ENCODE assay signal across 9 cellular contexts in the genomic region with DNA sequence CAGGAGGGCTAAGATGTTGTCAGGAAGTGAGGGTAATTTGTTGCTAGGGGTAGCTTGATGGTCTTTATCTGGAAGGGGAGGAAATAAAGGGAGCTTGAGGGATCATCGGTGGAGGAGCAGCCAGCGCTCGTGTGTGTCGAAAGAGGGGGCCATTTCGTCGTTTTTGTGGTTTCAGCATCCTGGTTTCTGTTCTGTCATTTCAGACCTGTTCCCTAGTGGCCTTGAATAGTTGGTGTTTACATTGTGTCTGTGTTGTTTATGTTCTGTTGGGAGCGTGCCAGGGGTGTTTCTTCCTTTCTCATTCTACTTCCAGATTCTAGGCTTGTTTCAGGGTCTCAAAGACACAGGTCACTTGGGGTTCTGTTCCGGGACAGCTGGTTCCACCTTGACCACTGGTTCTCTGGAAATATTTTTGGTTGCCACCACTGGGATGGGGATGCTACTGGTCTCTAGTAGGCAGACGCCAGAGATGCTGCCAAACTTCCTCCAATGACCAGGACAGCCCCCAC.
DNase-seq lines count a peak whose midpoint lies in the region; ATAC-seq and TF ChIP-seq lines count a peak whose summit lies in the region.
"Had no signal": no experiment of that assay in that cellular context is flagged by ENCODE, and none has a peak within 500 bp of the region (broad histone marks: within the 10 kb centered on the region; RNA-seq: fewer than 3 reads in every experiment).

No MANE protein-coding gene starts in this region.

- H3K9me3 ChIP-seq in hepatocyte (ENCODE audit: low read depth) (no peaks in the 10 kb centered on the region), T-helper 17 cell (ENCODE audit: control insufficient read depth, low read length, poor library complexity, severe bottlenecking) (no peaks in the 10 kb centered on the region)
- H3K9me3 ChIP-seq in effector memory CD4-positive, alpha-beta T cell (ENCODE audit: control insufficient read depth, low read length): no peaks in the 10 kb centered on the region

- H3K4me3 ChIP-seq in hepatocyte: no peak overlapping the region
- no peak overlapping the region for H3K4me3 ChIP-seq in effector memory CD4-positive, alpha-beta T cell (ENCODE audit: insufficient read depth, low read depth, low read length, poor library complexity, severe bottlenecking)

- H2AFZ ChIP-seq in hepatocyte: no peak overlapping the region

- H3K36me3 Mint-ChIP-seq in T-helper 17 cell (ENCODE audit: low read depth): no peaks in the 10 kb centered on the region
- no peaks in the 10 kb centered on the region for H3K36me3 Mint-ChIP-seq in activated T-helper 1 cell treated with anti-CD3 and anti-CD28 coated beads, Interleukin-12 subunit alpha, Interleukin-12 subunit beta, Interleukin-2, Interleukin-4 antibody, amounts not matched to agents 30 ng/mL and 10 ng/mL and 1 ng/mL, durations not matched to agents 14 hours and 24 hours and 36 hours (ENCODE audit: low read depth)

- H3K79me2 ChIP-seq in hepatocyte: peaks cover 5% of the 10 kb centered on the region

- WGBS in hepatocyte (ENCODE audit: low lambda C conversion rate, missing lambda C conversion rate): 46% methylated on average over 9 of the region's 9 CpGs

- peak overlapping the region; percentile 37 for H3K4me2 ChIP-seq in hepatocyte

- peaks cover 13% of the 10 kb centered on the region for H3K9me3 Mint-ChIP-seq in activated T-helper 1 cell treated with anti-CD3 and anti-CD28 coated beads, Interleukin-12 subunit alpha, Interleukin-12 subunit beta, Interleukin-2, Interleukin-4 antibody, amounts not matched to agents 30 ng/mL and 10 ng/mL and 1 ng/mL, durations not matched to agents 14 hours and 24 hours and 36 hours

- ATAC-seq in HG03139 (IDR thresholded peaks at IDR 0.05; ENCODE audit: unreplicated experiment) (peak; percentile 58), T-helper 17 cell (no peak)
- ATAC-seq: Panc1 had no signal

- H3K27me3 Mint-ChIP-seq in T-helper 17 cell: peaks cover 4% of the 10 kb centered on the region
- H3K27me3 Mint-ChIP-seq in activated T-helper 1 cell treated with anti-CD3 and anti-CD28 coated beads, Interleukin-12 subunit alpha, Interleukin-12 subunit beta, Interleukin-2, Interleukin-4 antibody, amounts not matched to agents 30 ng/mL and 10 ng/mL and 1 ng/mL, durations not matched to agents 14 hours and 24 hours and 36 hours (ENCODE audit: insufficient read depth): peaks cover 7% of the 10 kb centered on the region

- no peaks in the 10 kb centered on the region for H3K4me1 ChIP-seq in hepatocyte (ENCODE audit: insufficient read depth)
- no peaks in the 10 kb centered on the region for H3K4me1 ChIP-seq in effector memory CD4-positive, alpha-beta T cell (ENCODE audit: control insufficient read depth, insufficient read depth, low read length, poor library complexity, severe bottlenecking)

- intact Hi-C loops in activated T-helper 1 cell treated with anti-CD3 and anti-CD28 coated beads, Interleukin-12 subunit alpha, Interleukin-12 subunit beta, Interleukin-2, Interleukin-4 antibody, amounts not matched to agents 30 ng/mL and 10 ng/mL and 1 ng/mL, durations not matched to agents 14 hours and 24 hours and 36 hours (cut with micrococcal nuclease): no loop called here

- no peaks in the 10 kb centered on the region for H3K27me3 ChIP-seq in hepatocyte
- H3K27me3 ChIP-seq in effector memory CD4-positive, alpha-beta T cell (replicated peaks; ENCODE audit: control insufficient read depth, insufficient read depth, low read length, poor library complexity, severe bottlenecking): no peaks in the 10 kb centered on the region

- peaks cover 6% of the 10 kb centered on the region for H3K4me1 Mint-ChIP-seq in T-helper 17 cell
- H3K4me1 Mint-ChIP-seq in activated T-helper 1 cell treated with anti-CD3 and anti-CD28 coated beads, Interleukin-12 subunit alpha, Interleukin-12 subunit beta, Interleukin-2, Interleukin-4 antibody, amounts not matched to agents 30 ng/mL and 10 ng/mL and 1 ng/mL, durations not matched to agents 14 hours and 24 hours and 36 hours (ENCODE audit: low read depth): peaks cover 5% of the 10 kb centered on the region

- no peaks in the 10 kb centered on the region for H3K9me2 ChIP-seq in hepatocyte (replicated peaks; ENCODE audit: insufficient read depth)

- DNase-seq in RPMI7951 (ENCODE audit: low read depth): peak; percentile 79
- peak; percentile 49 for DNase-seq in hepatocyte (ENCODE audit: low spot score)
- no peak for DNase-seq in T-helper 17 cell
- DNase-seq in activated T-helper 1 cell treated with anti-CD3 and anti-CD28 coated beads, Interleukin-12 subunit alpha, Interleukin-12 subunit beta, Interleukin-2, Interleukin-4 antibody, amounts not matched to agents 30 ng/mL and 10 ng/mL and 1 ng/mL, durations not matched to agents 14 hours and 24 hours and 36 hours (ENCODE audit: low spot score): no peak
- no peak for DNase-seq in DMS114 treated with DMSO at 0.1 percent for 48 hours (lab: John Stamatoyannopoulos, UW; ENCODE audit: unreplicated experiment)
- DNase-seq in effector memory CD4-positive, alpha-beta T cell: no peak

- no peak overlapping the region for H3K4me3 Mint-ChIP-seq in T-helper 17 cell
- H3K4me3 Mint-ChIP-seq in activated T-helper 1 cell treated with anti-CD3 and anti-CD28 coated beads, Interleukin-12 subunit alpha, Interleukin-12 subunit beta, Interleukin-2, Interleukin-4 antibody, amounts not matched to agents 30 ng/mL and 10 ng/mL and 1 ng/mL, durations not matched to agents 14 hours and 24 hours and 36 hours: no peak overlapping the region

- H3K36me3 ChIP-seq in hepatocyte (replicated peaks; ENCODE audit: insufficient read depth, low read depth): no peaks in the 10 kb centered on the region
- no peaks in the 10 kb centered on the region for H3K36me3 ChIP-seq in effector memory CD4-positive, alpha-beta T cell (ENCODE audit: control insufficient read depth, insufficient read depth, low read length)

- H4K20me1 ChIP-seq in hepatocyte (ENCODE audit: insufficient read depth, poor library complexity, severe bottlenecking): no peaks in the 10 kb centered on the region

- no peak overlapping the region for H3K27ac ChIP-seq in hepatocyte
- H3K27ac ChIP-seq in effector memory CD4-positive, alpha-beta T cell (ENCODE audit: insufficient read depth, low read length, poor library complexity, severe bottlenecking): no peak overlapping the region

- TF ChIP-seq CTCF in GM12874 (IDR thresholded peaks at IDR 0.05; ENCODE audit: insufficient read depth, low read depth, low read length) (peak; percentile 59; the same call in 1 of the 2 replicates), hepatocyte (IDR thresholded peaks at IDR 0.05; ENCODE audit: poor library complexity) (peak; percentile 52)

- no peak overlapping the region for H3K27ac Mint-ChIP-seq in T-helper 17 cell
- H3K27ac Mint-ChIP-seq in activated T-helper 1 cell treated with anti-CD3 and anti-CD28 coated beads, Interleukin-12 subunit alpha, Interleukin-12 subunit beta, Interleukin-2, Interleukin-4 antibody, amounts not matched to agents 30 ng/mL and 10 ng/mL and 1 ng/mL, durations not matched to agents 14 hours and 24 hours and 36 hours: no peak overlapping the region

Comparison
In these comparisons a context has a peak if more than half of its experiments do, and no peak if none do; other contexts are left out.
1. DNase-seq: peak in RPMI7951 (single experiment) and hepatocyte (single experiment); none in T-helper 17 cell (0 of 3), activated T-helper 1 cell treated with anti-CD3 and anti-CD28 coated beads, Interleukin-12 subunit alpha, Interleukin-12 subunit beta, Interleukin-2, Interleukin-4 antibody, amounts not matched to agents 30 ng/mL and 10 ng/mL and 1 ng/mL, durations not matched to agents 14 hours and 24 hours and 36 hours (single experiment), DMS114 treated with DMSO at 0.1 percent for 48 hours (single experiment) and effector memory CD4-positive, alpha-beta T cell (0 of 3).